Comparison of ENCODE assay signal across 1 cellular context in genomic region chr17:60159479-60159866, GRCh38.
TF ChIP-seq lines count a peak whose summit lies in the region.

No MANE protein-coding gene starts in this region.

TF ChIP-seq in GM23338, 12 proteins besides CTCF, POLR2A, EP300 and RAD21 (continued from another document):
- TF ChIP-seq, protein P1, sequence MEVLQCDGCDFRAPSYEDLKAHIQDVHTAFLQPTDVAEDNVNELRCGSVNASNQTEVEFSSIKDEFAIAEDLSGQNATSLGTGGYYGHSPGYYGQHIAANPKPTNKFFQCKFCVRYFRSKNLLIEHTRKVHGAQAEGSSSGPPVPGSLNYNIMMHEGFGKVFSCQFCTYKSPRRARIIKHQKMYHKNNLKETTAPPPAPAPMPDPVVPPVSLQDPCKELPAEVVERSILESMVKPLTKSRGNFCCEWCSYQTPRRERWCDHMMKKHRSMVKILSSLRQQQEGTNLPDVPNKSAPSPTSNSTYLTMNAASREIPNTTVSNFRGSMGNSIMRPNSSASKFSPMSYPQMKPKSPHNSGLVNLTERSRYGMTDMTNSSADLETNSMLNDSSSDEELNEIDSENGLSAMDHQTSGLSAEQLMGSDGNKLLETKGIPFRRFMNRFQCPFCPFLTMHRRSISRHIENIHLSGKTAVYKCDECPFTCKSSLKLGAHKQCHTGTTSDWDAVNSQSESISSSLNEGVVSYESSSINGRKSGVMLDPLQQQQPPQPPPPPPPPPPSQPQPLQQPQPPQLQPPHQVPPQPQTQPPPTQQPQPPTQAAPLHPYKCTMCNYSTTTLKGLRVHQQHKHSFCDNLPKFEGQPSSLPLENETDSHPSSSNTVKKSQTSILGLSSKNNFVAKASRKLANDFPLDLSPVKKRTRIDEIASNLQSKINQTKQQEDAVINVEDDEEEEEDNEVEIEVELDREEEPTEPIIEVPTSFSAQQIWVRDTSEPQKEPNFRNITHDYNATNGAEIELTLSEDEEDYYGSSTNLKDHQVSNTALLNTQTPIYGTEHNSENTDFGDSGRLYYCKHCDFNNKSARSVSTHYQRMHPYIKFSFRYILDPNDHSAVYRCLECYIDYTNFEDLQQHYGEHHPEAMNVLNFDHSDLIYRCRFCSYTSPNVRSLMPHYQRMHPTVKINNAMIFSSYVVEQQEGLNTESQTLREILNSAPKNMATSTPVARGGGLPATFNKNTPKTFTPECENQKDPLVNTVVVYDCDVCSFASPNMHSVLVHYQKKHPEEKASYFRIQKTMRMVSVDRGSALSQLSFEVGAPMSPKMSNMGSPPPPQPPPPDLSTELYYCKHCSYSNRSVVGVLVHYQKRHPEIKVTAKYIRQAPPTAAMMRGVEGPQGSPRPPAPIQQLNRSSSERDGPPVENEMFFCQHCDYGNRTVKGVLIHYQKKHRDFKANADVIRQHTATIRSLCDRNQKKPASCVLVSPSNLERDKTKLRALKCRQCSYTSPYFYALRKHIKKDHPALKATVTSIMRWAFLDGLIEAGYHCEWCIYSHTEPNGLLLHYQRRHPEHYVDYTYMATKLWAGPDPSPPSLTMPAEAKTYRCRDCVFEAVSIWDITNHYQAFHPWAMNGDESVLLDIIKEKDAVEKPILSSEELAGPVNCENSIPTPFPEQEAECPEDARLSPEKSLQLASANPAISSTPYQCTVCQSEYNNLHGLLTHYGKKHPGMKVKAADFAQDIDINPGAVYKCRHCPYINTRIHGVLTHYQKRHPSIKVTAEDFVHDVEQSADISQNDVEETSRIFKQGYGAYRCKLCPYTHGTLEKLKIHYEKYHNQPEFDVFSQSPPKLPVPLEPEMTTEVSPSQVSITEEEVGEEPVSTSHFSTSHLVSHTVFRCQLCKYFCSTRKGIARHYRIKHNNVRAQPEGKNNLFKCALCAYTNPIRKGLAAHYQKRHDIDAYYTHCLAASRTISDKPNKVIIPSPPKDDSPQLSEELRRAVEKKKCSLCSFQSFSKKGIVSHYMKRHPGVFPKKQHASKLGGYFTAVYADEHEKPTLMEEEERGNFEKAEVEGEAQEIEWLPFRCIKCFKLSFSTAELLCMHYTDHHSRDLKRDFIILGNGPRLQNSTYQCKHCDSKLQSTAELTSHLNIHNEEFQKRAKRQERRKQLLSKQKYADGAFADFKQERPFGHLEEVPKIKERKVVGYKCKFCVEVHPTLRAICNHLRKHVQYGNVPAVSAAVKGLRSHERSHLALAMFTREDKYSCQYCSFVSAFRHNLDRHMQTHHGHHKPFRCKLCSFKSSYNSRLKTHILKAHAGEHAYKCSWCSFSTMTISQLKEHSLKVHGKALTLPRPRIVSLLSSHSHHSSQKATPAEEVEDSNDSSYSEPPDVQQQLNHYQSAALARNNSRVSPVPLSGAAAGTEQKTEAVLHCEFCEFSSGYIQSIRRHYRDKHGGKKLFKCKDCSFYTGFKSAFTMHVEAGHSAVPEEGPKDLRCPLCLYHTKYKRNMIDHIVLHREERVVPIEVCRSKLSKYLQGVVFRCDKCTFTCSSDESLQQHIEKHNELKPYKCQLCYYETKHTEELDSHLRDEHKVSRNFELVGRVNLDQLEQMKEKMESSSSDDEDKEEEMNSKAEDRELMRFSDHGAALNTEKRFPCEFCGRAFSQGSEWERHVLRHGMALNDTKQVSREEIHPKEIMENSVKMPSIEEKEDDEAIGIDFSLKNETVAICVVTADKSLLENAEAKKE (CRISPR knock-in tag; IDR thresholded peaks at IDR 0.05) = no peak
- no peak for TF ChIP-seq EZH2 (IDR thresholded peaks at IDR 0.05; ENCODE audit: low read depth, unreplicated experiment)
- no peak for TF ChIP-seq POLR2AphosphoS5 (IDR thresholded peaks at IDR 0.05; ENCODE audit: low read depth)
